In the genomic region with DNA sequence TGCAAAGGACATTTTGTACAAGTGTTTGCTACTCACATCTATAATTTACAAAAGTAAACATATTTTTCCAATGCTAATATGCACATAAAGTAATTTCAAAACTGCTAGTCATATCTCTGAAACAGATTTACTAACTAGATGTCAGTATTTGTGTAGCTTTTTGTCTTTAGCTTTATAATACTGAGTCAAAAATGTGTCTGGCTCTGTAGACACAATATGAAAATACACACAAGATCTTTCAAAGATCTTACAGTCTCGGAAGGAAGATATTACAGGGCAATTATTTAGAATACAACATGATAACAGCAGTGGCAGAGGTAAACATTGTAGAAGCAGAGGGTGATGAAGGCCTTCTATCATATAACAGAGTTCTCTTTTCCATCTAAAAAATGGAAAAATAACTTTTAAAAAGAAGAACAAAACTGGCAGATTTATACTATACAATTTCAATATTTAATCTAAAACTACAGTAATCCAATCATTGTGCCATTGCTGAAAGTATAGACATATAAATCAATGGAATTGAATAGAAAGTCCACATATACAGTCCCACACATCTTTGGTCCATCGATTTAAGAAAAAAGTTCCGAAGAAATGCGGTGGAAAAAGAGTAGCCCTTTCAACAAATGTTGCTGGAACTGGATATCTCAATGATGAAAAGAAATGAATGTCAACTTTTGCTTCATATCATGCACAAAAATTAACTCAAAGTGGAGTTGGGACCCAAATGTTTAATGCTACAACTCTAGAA, we compare ENCODE assay signal across 19 cellular contexts.
"Had no signal": no experiment of that assay in that cellular context is flagged by ENCODE, and none has a peak within 500 bp of the region (broad histone marks: within the 10 kb centered on the region; RNA-seq: fewer than 3 reads in every experiment).

No MANE protein-coding gene starts in this region.

- ATAC-seq: activated CD4-positive, alpha-beta T cell treated with anti-CD3 and anti-CD28 coated beads for 36 hours; activated CD8-positive, alpha-beta T cell treated with anti-CD3 and anti-CD28 coated beads for 36 hours; HepG2; T-cell had no signal

- H3K27me3 Mint-ChIP-seq: activated CD4-positive, alpha-beta T cell treated with anti-CD3 and anti-CD28 coated beads for 36 hours; activated CD8-positive, alpha-beta T cell treated with anti-CD3 and anti-CD28 coated beads for 36 hours; activated naive CD8-positive, alpha-beta T cell; activated T-cell treated with anti-CD3 and anti-CD28 coated beads, Interleukin-2, amount 50 U/mL, for 24 hours; T-cell had no signal

- H3K27ac Mint-ChIP-seq: activated CD4-positive, alpha-beta T cell treated with anti-CD3 and anti-CD28 coated beads for 36 hours; activated CD8-positive, alpha-beta T cell treated with anti-CD3 and anti-CD28 coated beads for 36 hours; activated naive CD4-positive, alpha-beta T cell treated with anti-CD3 and anti-CD28 coated beads for 36 hours; activated naive CD8-positive, alpha-beta T cell; activated T-cell treated with anti-CD3 and anti-CD28 coated beads, Interleukin-2, amount 50 U/mL, for 24 hours; T-cell had no signal

- H3K9me3 Mint-ChIP-seq: activated CD8-positive, alpha-beta T cell treated with anti-CD3 and anti-CD28 coated beads for 36 hours; activated naive CD4-positive, alpha-beta T cell treated with anti-CD3 and anti-CD28 coated beads for 36 hours; activated T-cell treated with anti-CD3 and anti-CD28 coated beads, Interleukin-2, amount 50 U/mL, for 24 hours; T-cell had no signal

- H3K27me3 ChIP-seq: brain microvascular endothelial cell had no signal

- H3K36me3 ChIP-seq: brain microvascular endothelial cell, WERI-Rb-1 had no signal

- DNase-seq: activated CD4-positive, alpha-beta T cell treated with anti-CD3 and anti-CD28 coated beads for 36 hours; activated CD8-positive, alpha-beta memory T cell treated with anti-CD3 and anti-CD28 coated beads, Interleukin-2, amount 50 U/mL, for 4 hours; activated CD8-positive, alpha-beta T cell treated with anti-CD3 and anti-CD28 coated beads for 36 hours; activated gamma-delta T cell; activated naive CD4-positive, alpha-beta T cell treated with anti-CD3 and anti-CD28 coated beads for 36 hours; activated T-cell treated with anti-CD3 and anti-CD28 coated beads, Interleukin-2, amount 50 U/mL, for 24 hours; brain microvascular endothelial cell; NCI-H1092; NCI-H2171; NCI-H2227 treated with DMSO at 0.1 percent for 48 hours; NCI-H446 treated with DMSO at 0.1 percent for 48 hours; NCI-H524 treated with DMSO at 0.1 percent for 48 hours; NCI-H82; SIG-M5; T-cell; WERI-Rb-1 had no signal

- H3K4me3 Mint-ChIP-seq: activated CD4-positive, alpha-beta T cell treated with anti-CD3 and anti-CD28 coated beads for 36 hours; activated CD8-positive, alpha-beta T cell treated with anti-CD3 and anti-CD28 coated beads for 36 hours; activated naive CD4-positive, alpha-beta T cell treated with anti-CD3 and anti-CD28 coated beads for 36 hours; activated naive CD8-positive, alpha-beta T cell; activated T-cell treated with anti-CD3 and anti-CD28 coated beads, Interleukin-2, amount 50 U/mL, for 24 hours; T-cell had no signal

- H3K27ac ChIP-seq: brain microvascular endothelial cell, KMS-11, WERI-Rb-1 had no signal
